Comparison of ENCODE assay signal across 16 cellular contexts in genomic region chr6:37700266-37700973, GRCh38. TPM values are rescaled to one million over a fixed set of nuclear protein-coding genes. Genes with fewer than 3 reads are reported as not detected.
DNase-seq lines count a peak whose midpoint lies in the region; ATAC-seq, FAIRE-seq and TF ChIP-seq lines count a peak whose summit lies in the region.
"Had no signal": no experiment of that assay in that cellular context is flagged by ENCODE, and none has a peak within 500 bp of the region (broad histone marks: within the 10 kb centered on the region; RNA-seq: fewer than 3 reads in every experiment).

No MANE protein-coding gene starts in this region.

- peaks cover 29% of the 10 kb centered on the region for H3K4me1 Mint-ChIP-seq in memory B cell

- H3K4me1 ChIP-seq in A549 = peaks cover 33% of the 10 kb centered on the region

- no peaks in the 10 kb centered on the region for H3K9me3 Mint-ChIP-seq in memory B cell
- H3K9me3 Mint-ChIP-seq: stimulated activated naive B cell treated with anti-CD40 and anti-IgM and Interleukin-4, amounts not matched to agents 10 μg/mL and 1 μg/mL and 100 μg/mL, for 72 hours had no signal

- H3K27me3 Mint-ChIP-seq in memory B cell = peaks cover 10% of the 10 kb centered on the region

- H3K27ac ChIP-seq in A549 = no peak overlapping the region
- H3K27ac ChIP-seq: 22Rv1, sigmoid colon had no signal

- H3K9me3 ChIP-seq in A549 = no peaks in the 10 kb centered on the region
- H3K9me3 ChIP-seq: sigmoid colon had no signal

- H3K4me3 Mint-ChIP-seq in memory B cell = peak overlapping the region; percentile 83

- TF ChIP-seq RAD21 in A549 (conservative IDR thresholded peaks at IDR 0.05 in 1 of 2, IDR thresholded peaks at IDR 0.05 in 1 of 2) = no peak

- no peak overlapping the region for H3K4me3 ChIP-seq in A549
- H3K4me3 ChIP-seq: sigmoid colon had no signal

- no peak for TF ChIP-seq EP300 in A549 (IDR thresholded peaks at IDR 0.05)

- no peak for TF ChIP-seq CTCF in A549 (IDR thresholded peaks at IDR 0.05)

- no peak for FAIRE-seq in A549 (lab: Jason Lieb, UNC)

- no peak for ATAC-seq in A549
- no peak for ATAC-seq in memory B cell (ENCODE audit: low read depth)
- no peak for ATAC-seq in HG03460 (IDR thresholded peaks at IDR 0.05; ENCODE audit: unreplicated experiment)
- ATAC-seq in GM21528 (IDR thresholded peaks at IDR 0.05; ENCODE audit: low FRiP score, unreplicated experiment) = no peak
- ATAC-seq in GM19324 (IDR thresholded peaks at IDR 0.05; ENCODE audit: low FRiP score, unreplicated experiment) = no peak
- ATAC-seq: stimulated activated naive B cell treated with anti-CD40 and anti-IgM and Interleukin-4, amounts not matched to agents 10 μg/mL and 1 μg/mL and 100 μg/mL, for 72 hours had no signal

- H3K36me3 Mint-ChIP-seq in memory B cell = peaks cover 4% of the 10 kb centered on the region

- 73% methylated on average over 4 of the region's 4 CpGs for WGBS in A549 (ENCODE audit: missing lambda C conversion rate)

- POLR2A ChIA-PET in A549 (lab: Yijun Ruan, JAX) = no interaction called here

- peak; percentile 40 for DNase-seq in DMS 273 (lab: John Stamatoyannopoulos, UW; ENCODE audit: unreplicated experiment)
- no peak for DNase-seq in DMS 273 treated with DMSO at 0.1 percent for 48 hours (lab: John Stamatoyannopoulos, UW)
- no peak for DNase-seq in A549 (ENCODE audit: low read depth in 1 of 2, low spot score in 1 of 2)
- peak; percentile 85 for DNase-seq in NCI-H82 (lab: John Stamatoyannopoulos, UW)
- no peak for DNase-seq in memory B cell (ENCODE audit: low spot score in 2 of 2)
- DNase-seq: amniotic stem cell; erythroblast; NCI-H1417 treated with DMSO at 0.1 percent for 48 hours; Right ventricle myocardium superior; sigmoid colon; stimulated activated CD4-positive, alpha-beta T cell treated with anti-CD3 and anti-CD28 coated beads, Interleukin-4, amount 100 ng/mL, for 4 hours; stimulated activated naive B cell treated with anti-CD40 and anti-IgM and Interleukin-4, amounts not matched to agents 10 μg/mL and 1 μg/mL and 100 μg/mL, for 72 hours had no signal

- no peak for TF ChIP-seq POLR2A in A549 (IDR thresholded peaks at IDR 0.05; ENCODE audit: low read length)

- 0 out of 3 replicates have a peak overlapping the region, but pooled peaks have one; percentile 14 for H3K4me2 ChIP-seq in A549

- CTCF ChIA-PET in A549 (lab: Yijun Ruan, JAX) = interaction anchor here (0.8 to 1.3 kb wide), 3 partner anchors 8 to 163 kb away, joined by 3 to 6 read pairs (median 4); no protein-coding TSS in a partner anchor

- H3K27ac Mint-ChIP-seq in memory B cell = peak overlapping the region; percentile 15
- H3K27ac Mint-ChIP-seq: stimulated activated naive B cell treated with anti-CD40 and anti-IgM and Interleukin-4, amounts not matched to agents 10 μg/mL and 1 μg/mL and 100 μg/mL, for 72 hours had no signal

TF ChIP-seq in A549, 52 proteins besides CTCF, POLR2A, EP300 and RAD21:
- TF ChIP-seq FOXS1 (CRISPR knock-in tag; IDR thresholded peaks at IDR 0.05) (no peak), HEYL (CRISPR knock-in tag; IDR thresholded peaks at IDR 0.05) (no peak), TFCP2L1 (CRISPR knock-in tag; IDR thresholded peaks at IDR 0.05) (no peak), E2F6 (IDR thresholded peaks at IDR 0.05; ENCODE audit: borderline replicate concordance, low read depth) (no peak), CBX8 (IDR thresholded peaks at IDR 0.05) (no peak), KDM5A (IDR thresholded peaks at IDR 0.05) (no peak), FOSL2 (IDR thresholded peaks at IDR 0.05) (no peak), FOSL2 (CRISPR knock-in tag; IDR thresholded peaks at IDR 0.05) (no peak), ZC3H11A (IDR thresholded peaks at IDR 0.05) (no peak)

RNA-seq across cellular contexts. Expression of gene MDGA1, which starts 2.7 kb away (rescaled TPM):
- 0.74 and 1.1 TPM in 2 replicates for polyA plus RNA-seq in A549 (2011; rRNA removed)
- 7.4 and 7.5 TPM in 2 replicates for polyA plus RNA-seq in A549 (2012; cell fraction: cytosol; rRNA removed)
- 22.8 and 24.6 TPM in 2 replicates for polyA plus RNA-seq in A549 (2012; cell fraction: nucleus; rRNA removed)
- polyA plus RNA-seq in A549 (2017; fragmentation: RNase III; extraction: RNeasy Plus Mini Kit Qiagen cat#74134 plus additional on column Dnase treatment) = 7.5 to 9.1 TPM (median 8.5 TPM) in 3 replicates
- polyA minus RNA-seq in A549 (2011; rRNA and poly(A)+ RNA removed) = 2.6 and 3.7 TPM in 2 replicates

Comparison
In these comparisons a context has a peak if more than half of its experiments do, and no peak if none do; other contexts are left out.
1. DNase-seq: peak in DMS 273 (single experiment) and NCI-H82 (single experiment); none in DMS 273 treated with DMSO at 0.1 percent for 48 hours (single experiment), A549 (0 of 2) and memory B cell (0 of 2).